ENCODE assay signal across 24 cellular contexts in genomic region chr7:119931230-119931824, GRCh38.
"Had no signal": no experiment of that assay in that cellular context is flagged by ENCODE, and none has a peak within 500 bp of the region (broad histone marks: within the 10 kb centered on the region; RNA-seq: fewer than 3 reads in every experiment).

No MANE protein-coding gene starts in this region.

- ATAC-seq: activated CD8-positive, alpha-beta T cell treated with anti-CD3 and anti-CD28 coated beads, Interleukin-2, amount 10 ng/mL, durations not matched to agents 7 days and 5 days; PC-3; WTC11 had no signal

- H3K27ac Mint-ChIP-seq: activated CD8-positive, alpha-beta T cell treated with anti-CD3 and anti-CD28 coated beads, Interleukin-2, amount 10 ng/mL, durations not matched to agents 7 days and 5 days; activated naive CD8-positive, alpha-beta T cell treated with anti-CD3 and anti-CD28 coated beads, Interleukin-2, amount 10 ng/mL, durations not matched to agents 7 days and 5 days; T-helper 1 cell treated with Interleukin-12 subunit alpha and Interleukin-12 subunit beta and Interleukin-4 antibody, amounts not matched to agents 30 μg/mL and 1 μg/mL, for 36 hours; WTC11 had no signal

- H3K27me3 Mint-ChIP-seq: activated naive CD8-positive, alpha-beta T cell treated with anti-CD3 and anti-CD28 coated beads, Interleukin-2, amount 10 ng/mL, durations not matched to agents 7 days and 5 days had no signal

- H3K4me3 Mint-ChIP-seq: activated CD8-positive, alpha-beta T cell treated with anti-CD3 and anti-CD28 coated beads, Interleukin-2, amount 10 ng/mL, durations not matched to agents 7 days and 5 days; activated naive CD8-positive, alpha-beta T cell treated with anti-CD3 and anti-CD28 coated beads, Interleukin-2, amount 10 ng/mL, durations not matched to agents 7 days and 5 days; T-helper 1 cell treated with Interleukin-12 subunit alpha and Interleukin-12 subunit beta and Interleukin-4 antibody, amounts not matched to agents 30 μg/mL and 1 μg/mL, for 36 hours; WTC11 had no signal

- FAIRE-seq: RCC 7860 had no signal

- H3K27me3 ChIP-seq: ascending aorta, breast epithelium had no signal

- DNase-seq: activated CD4-positive, alpha-beta T cell treated with anti-CD3 and anti-CD28 coated beads for 48 hours; activated CD4-positive, alpha-beta T cell treated with anti-CD3 and anti-CD28 coated beads, Interleukin-2, amount 50 U/mL, for 4 hours; activated CD4-positive, CD25-positive, alpha-beta regulatory T cell treated with anti-CD3 and anti-CD28 coated beads, Interleukin-2, amount 50 U/mL, for 72 hours; activated CD8-positive, alpha-beta memory T cell treated with anti-CD3 and anti-CD28 coated beads, Interleukin-2, amount 50 U/mL, for 48 hours; activated CD8-positive, alpha-beta T cell treated with anti-CD3 and anti-CD28 coated beads, Interleukin-2, amount 10 ng/mL, durations not matched to agents 7 days and 5 days; activated naive CD4-positive, alpha-beta T cell treated with anti-CD3 and anti-CD28 coated beads, Interleukin-2, amount 50 U/mL, for 16 hours; activated naive CD8-positive, alpha-beta T cell treated with anti-CD3 and anti-CD28 coated beads, Interleukin-2, amount 10 ng/mL, durations not matched to agents 7 days and 5 days; activated T-cell treated with anti-CD3 and anti-CD28 coated beads, Interleukin-2, amount 50 U/mL, for 1 hour; amniotic stem cell; caudate nucleus; Karpas-422; NCI-H1105 treated with DMSO at 0.1 percent for 48 hours; NCI-H1436 treated with DMSO at 0.1 percent for 48 hours; NCI-H187; NCI-H2081; NCI-H510A treated with DMSO at 0.1 percent for 48 hours; NCI-H69; PC-3; SHP77 had no signal

- H3K9me3 Mint-ChIP-seq: T-helper 1 cell treated with Interleukin-12 subunit alpha and Interleukin-12 subunit beta and Interleukin-4 antibody, amounts not matched to agents 30 μg/mL and 1 μg/mL, for 36 hours had no signal

- H3K36me3 ChIP-seq: ascending aorta, breast epithelium had no signal

- H3K36me3 Mint-ChIP-seq: activated naive CD8-positive, alpha-beta T cell treated with anti-CD3 and anti-CD28 coated beads, Interleukin-2, amount 10 ng/mL, durations not matched to agents 7 days and 5 days had no signal

- H3K4me1 Mint-ChIP-seq: activated naive CD8-positive, alpha-beta T cell treated with anti-CD3 and anti-CD28 coated beads, Interleukin-2, amount 10 ng/mL, durations not matched to agents 7 days and 5 days; WTC11 had no signal

- H3K4me1 ChIP-seq: ascending aorta, breast epithelium had no signal

- H3K4me3 ChIP-seq: ascending aorta, breast epithelium had no signal

- H3K27ac ChIP-seq: ascending aorta, breast epithelium had no signal

- H3K9me3 ChIP-seq: ascending aorta, breast epithelium had no signal
